Comparison of ENCODE assay signal across 7 cellular contexts in the genomic region with DNA sequence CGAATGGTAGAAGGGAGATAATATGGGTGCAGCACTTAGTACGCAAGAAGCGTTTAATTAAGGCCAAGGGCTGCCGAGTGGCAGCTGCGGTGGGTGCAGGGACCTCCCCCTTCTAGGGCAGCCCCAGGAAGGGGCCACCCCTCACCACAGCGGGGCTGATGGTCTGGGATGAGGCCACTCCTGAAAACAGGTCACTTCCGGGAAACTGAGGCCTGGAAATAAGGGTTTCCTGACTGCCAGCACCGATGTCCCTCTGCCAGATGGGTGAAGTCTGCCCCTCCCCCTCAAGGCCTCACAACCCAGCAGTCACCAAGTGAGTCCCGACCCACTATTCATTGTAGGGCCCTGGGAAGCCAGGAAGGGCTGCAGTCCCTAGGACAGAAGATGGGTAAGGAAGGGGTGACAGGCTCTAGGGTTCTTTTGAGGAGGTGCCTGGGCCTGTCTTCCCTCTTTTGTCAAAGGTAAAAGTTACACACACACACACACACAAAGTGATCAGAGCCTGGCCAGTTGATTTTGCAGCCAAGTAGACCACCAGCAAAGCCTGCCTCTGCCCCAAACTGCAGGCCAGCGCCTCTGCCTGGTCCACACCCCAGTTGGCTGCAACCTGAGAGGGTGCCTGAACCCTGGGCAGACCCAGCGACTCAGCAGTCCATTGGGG. TPM values are rescaled to one million over a fixed set of nuclear protein-coding genes. Genes with fewer than 3 reads are reported as not detected.
DNase-seq lines count a peak whose midpoint lies in the region; ATAC-seq and TF ChIP-seq lines count a peak whose summit lies in the region.

No MANE protein-coding gene starts in this region.

- H3K4me1 Mint-ChIP-seq in activated CD4-positive, alpha-beta memory T cell treated with anti-CD3 and anti-CD28 coated beads, Interleukin-2, amount 10 ng/mL, durations not matched to agents 7 days and 5 days: peaks cover 88% of the 10 kb centered on the region

- POLR2A ChIA-PET in activated CD4-positive, alpha-beta memory T cell treated with anti-CD3 and anti-CD28 coated beads, Interleukin-2, amount 10 ng/mL, durations not matched to agents 7 days and 5 days (lab: Charles Lee): interaction anchor here (0.7 to 13.9 kb wide), 10 partner anchors 11 to 148 kb away, joined by 3 to 322 read pairs (median 18); partner anchors contain the start of genes SREBF1 and TOM1L2

- no peaks in the 10 kb centered on the region for H3K27me3 ChIP-seq in smooth muscle cell (ENCODE audit: low read depth)

- H3K9ac ChIP-seq in smooth muscle cell (ENCODE audit: low read depth): peak overlapping the region; percentile 35

- TF ChIP-seq CTCF in smooth muscle cell (IDR thresholded peaks at IDR 0.05; ENCODE audit: borderline replicate concordance, insufficient read depth, poor library complexity, severe bottlenecking): no peak

- WGBS in smooth muscle cell (ENCODE audit: low lambda C conversion rate): 18% methylated on average over 11 of the region's 11 CpGs

- peak overlapping the region; percentile 95 for H3K27ac Mint-ChIP-seq in activated CD4-positive, alpha-beta memory T cell treated with anti-CD3 and anti-CD28 coated beads, Interleukin-2, amount 10 ng/mL, durations not matched to agents 7 days and 5 days

- no peaks in the 10 kb centered on the region for H3K9me3 Mint-ChIP-seq in activated CD4-positive, alpha-beta memory T cell treated with anti-CD3 and anti-CD28 coated beads, Interleukin-2, amount 10 ng/mL, durations not matched to agents 7 days and 5 days

- no peaks in the 10 kb centered on the region for H3K36me3 ChIP-seq in smooth muscle cell (ENCODE audit: low read depth)

- peak overlapping the region; percentile 72 for H3K4me3 Mint-ChIP-seq in activated CD4-positive, alpha-beta memory T cell treated with anti-CD3 and anti-CD28 coated beads, Interleukin-2, amount 10 ng/mL, durations not matched to agents 7 days and 5 days

- H4K20me1 ChIP-seq in smooth muscle cell (ENCODE audit: low read depth): peaks cover 75% of the 10 kb centered on the region

- peaks cover 55% of the 10 kb centered on the region for H3K36me3 Mint-ChIP-seq in activated CD4-positive, alpha-beta memory T cell treated with anti-CD3 and anti-CD28 coated beads, Interleukin-2, amount 10 ng/mL, durations not matched to agents 7 days and 5 days (ENCODE audit: low read depth)

- peak overlapping the region; percentile 80 for H3K4me2 ChIP-seq in smooth muscle cell

- H3K27ac ChIP-seq in smooth muscle cell (ENCODE audit: low read depth): peak overlapping the region; percentile 82

- peaks cover 43% of the 10 kb centered on the region for H3K4me1 ChIP-seq in smooth muscle cell (ENCODE audit: low read depth)

- H3F3A ChIP-seq in smooth muscle cell (ENCODE audit: low read depth): peaks cover 6% of the 10 kb centered on the region

- no peak overlapping the region for H2AFZ ChIP-seq in smooth muscle cell (ENCODE audit: low read depth)

- ATAC-seq in GM18907 (IDR thresholded peaks at IDR 0.05; ENCODE audit: unreplicated experiment): peak; percentile 4
- ATAC-seq in HG03135 (IDR thresholded peaks at IDR 0.05; ENCODE audit: unreplicated experiment): peak; percentile 6
- ATAC-seq in left cardiac atrium: peak in 1 of 2 donors; percentile 2

- peaks cover 78% of the 10 kb centered on the region for H3K79me2 ChIP-seq in smooth muscle cell (ENCODE audit: low read depth)

- H3K4me3 ChIP-seq in smooth muscle cell: peak overlapping the region; percentile 44

- H3K9me3 ChIP-seq in smooth muscle cell (replicated peaks; ENCODE audit: low read depth): no peaks in the 10 kb centered on the region

- peak; percentile 48 for DNase-seq in activated CD4-positive, alpha-beta memory T cell treated with anti-CD3 and anti-CD28 coated beads, Interleukin-2, amount 10 ng/mL, durations not matched to agents 7 days and 5 days
- peak; percentile 46 for DNase-seq in left cardiac atrium
- no peak for DNase-seq in smooth muscle cell (lab: John Stamatoyannopoulos, UW; ENCODE audit: unreplicated experiment)
- no peak for DNase-seq in COLO668 (lab: John Stamatoyannopoulos, UW; ENCODE audit: unreplicated experiment)
- DNase-seq in NCI-H446 (lab: John Stamatoyannopoulos, UW): no peak

- no peaks in the 10 kb centered on the region for H3K27me3 Mint-ChIP-seq in activated CD4-positive, alpha-beta memory T cell treated with anti-CD3 and anti-CD28 coated beads, Interleukin-2, amount 10 ng/mL, durations not matched to agents 7 days and 5 days

- intact Hi-C loops in left cardiac atrium (cut with DNase I): no loop called here

- CTCF ChIA-PET in activated CD4-positive, alpha-beta memory T cell treated with anti-CD3 and anti-CD28 coated beads, Interleukin-2, amount 10 ng/mL, durations not matched to agents 7 days and 5 days (lab: Charles Lee): interaction anchor here (2.4 kb wide), 1 partner anchor 25 kb away, joined by 11 read pairs; no protein-coding TSS in a partner anchor

RNA-seq across cellular contexts. Expression of gene SREBF1, which starts 12.5 kb away (rescaled TPM):
- 100 to 1,000 TPM; 177 to 186 TPM for total RNA-seq in activated CD4-positive, alpha-beta memory T cell treated with anti-CD3 and anti-CD28 coated beads, Interleukin-2, amount 10 ng/mL, durations not matched to agents 7 days and 5 days
- total RNA-seq in left cardiac atrium: 10 to 100 TPM; 28.7 to 56.9 TPM
- total RNA-seq in smooth muscle cell: 23.5 and 25.9 TPM in 2 replicates
- 45.4 and 53.5 TPM in 2 replicates for polyA plus RNA-seq in smooth muscle cell

Comparison
In these comparisons a context has a peak if more than half of its experiments do, and no peak if none do; other contexts are left out.
1. DNase-seq: peak in activated CD4-positive, alpha-beta memory T cell treated with anti-CD3 and anti-CD28 coated beads, Interleukin-2, amount 10 ng/mL, durations not matched to agents 7 days and 5 days (single experiment) and left cardiac atrium (single experiment); none in smooth muscle cell (single experiment), COLO668 (single experiment) and NCI-H446 (0 of 2).